13 cellular contexts compared by ENCODE assay signal in the genomic region with DNA sequence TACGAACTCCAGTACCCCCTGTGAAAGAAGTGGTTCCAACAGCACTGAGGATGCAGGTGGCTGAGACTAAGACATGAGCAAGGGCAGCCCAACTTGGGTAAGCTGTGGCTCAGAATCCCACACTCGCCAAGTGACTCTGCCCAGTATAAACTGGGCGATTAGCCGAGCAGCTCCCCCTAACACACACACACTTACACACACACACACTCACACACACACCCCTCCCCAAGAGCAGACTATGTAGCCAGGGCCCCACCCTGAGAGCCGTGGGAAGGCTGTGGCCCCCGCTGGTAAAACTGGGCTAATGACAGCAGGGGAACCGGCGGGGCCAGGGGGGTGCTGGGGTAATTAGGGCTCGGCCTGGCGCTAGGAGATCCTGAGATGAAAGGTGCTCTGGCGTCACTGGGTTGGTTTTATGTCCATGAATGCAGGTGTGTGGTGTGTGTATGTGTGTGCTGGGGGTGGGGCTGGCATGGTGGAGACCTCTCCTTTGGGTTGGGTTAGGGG. TPM values are rescaled to one million over a fixed set of nuclear protein-coding genes. Genes with fewer than 3 reads are reported as not detected.
DNase-seq lines count a peak whose midpoint lies in the region; ATAC-seq and TF ChIP-seq lines count a peak whose summit lies in the region.
"Had no signal": no experiment of that assay in that cellular context is flagged by ENCODE, and none has a peak within 500 bp of the region (broad histone marks: within the 10 kb centered on the region; RNA-seq: fewer than 3 reads in every experiment).

No MANE protein-coding gene starts in this region.

- no peak for TF ChIP-seq EP300 in stomach (IDR thresholded peaks at IDR 0.05)

- peaks cover 32% of the 10 kb centered on the region for H3K4me1 Mint-ChIP-seq in activated T-cell treated with anti-CD3 and anti-CD28 coated beads, Interleukin-2, amount 50 U/mL, for 72 hours (ENCODE audit: low read depth)
- peaks cover 29% of the 10 kb centered on the region for H3K4me1 Mint-ChIP-seq in activated T-helper 1 cell treated with anti-CD3 and anti-CD28 coated beads, Interleukin-12 subunit alpha, Interleukin-12 subunit beta, Interleukin-2, Interleukin-4 antibody, amounts not matched to agents 30 ng/mL and 10 ng/mL and 1 ng/mL, durations not matched to agents 14 hours and 24 hours and 36 hours (ENCODE audit: low read depth)

- H3K36me3 Mint-ChIP-seq in activated T-cell treated with anti-CD3 and anti-CD28 coated beads, Interleukin-2, amount 50 U/mL, for 72 hours (ENCODE audit: insufficient read depth in 2 of 2), result peaks cover 1% of the 10 kb centered on the region in 2 donors
- H3K36me3 Mint-ChIP-seq in activated T-helper 1 cell treated with anti-CD3 and anti-CD28 coated beads, Interleukin-12 subunit alpha, Interleukin-12 subunit beta, Interleukin-2, Interleukin-4 antibody, amounts not matched to agents 30 ng/mL and 10 ng/mL and 1 ng/mL, durations not matched to agents 14 hours and 24 hours and 36 hours (ENCODE audit: low read depth), result no peaks in the 10 kb centered on the region

- TF ChIP-seq CTCF in stomach (IDR thresholded peaks at IDR 0.05), result no peak

- WGBS in stomach, 5 donors, result 39 to 66% (median 48%) methylated on average over 9 to 11 of the region's 11 CpGs

- H3K27me3 ChIP-seq in layer of hippocampus (ENCODE audit: control insufficient read depth, insufficient read depth, low read length), result no peaks in the 10 kb centered on the region
- H3K27me3 ChIP-seq in stomach, result no peaks in the 10 kb centered on the region

- intact Hi-C loops in activated T-helper 1 cell treated with anti-CD3 and anti-CD28 coated beads, Interleukin-12 subunit alpha, Interleukin-12 subunit beta, Interleukin-2, Interleukin-4 antibody, amounts not matched to agents 30 ng/mL and 10 ng/mL and 1 ng/mL, durations not matched to agents 14 hours and 24 hours and 36 hours (cut with micrococcal nuclease), result loop anchor here (1.0 kb wide), 2 partner anchors 7 to 14 kb away; a partner anchor contains a TSS
- intact Hi-C loops in stomach (cut with DNase I; ENCODE audit: low total_unique reads), result no loop called here

- no peaks in the 10 kb centered on the region for H3K9me3 ChIP-seq in stomach

- no peak for TF ChIP-seq POLR2A in stomach (IDR thresholded peaks at IDR 0.05)

- DNase-seq in activated T-cell treated with anti-CD3 and anti-CD28 coated beads, Interleukin-2, amount 50 U/mL, for 72 hours, result no peak
- no peak for DNase-seq in activated T-cell treated with anti-CD3 and anti-CD28 coated beads for 4 hours
- no peak for DNase-seq in activated T-helper 1 cell treated with anti-CD3 and anti-CD28 coated beads, Interleukin-12 subunit alpha, Interleukin-12 subunit beta, Interleukin-2, Interleukin-4 antibody, amounts not matched to agents 30 ng/mL and 10 ng/mL and 1 ng/mL, durations not matched to agents 14 hours and 24 hours and 36 hours (ENCODE audit: low spot score)
- DNase-seq in stomach, result no peak
- no peak for DNase-seq in stimulated activated CD4-positive, alpha-beta T cell treated with anti-CD3 and anti-CD28 coated beads, Interleukin-1b, Interleukin-23, amount 100 ng/mL, for 48 hours
- DNase-seq in NCI-H1092 treated with DMSO at 0.1 percent for 48 hours (lab: John Stamatoyannopoulos, UW), result no peak
- DNase-seq in NCI-H2227 (lab: John Stamatoyannopoulos, UW; ENCODE audit: unreplicated experiment), result no peak
- DNase-seq: activated gamma-delta T cell; NCI-H748 treated with DMSO at 0.1 percent for 48 hours; stimulated activated naive CD4-positive, alpha-beta T cell treated with Interleukin-2 at 50 U/mL for 16 hours; T-helper 9 cell had no signal

- peak overlapping the region; percentile 77 for H3K27ac ChIP-seq in layer of hippocampus (ENCODE audit: low read depth, low read length)
- peak overlapping the region in 3 of 5 donors; percentile 20 to 98 (median 96) for H3K27ac ChIP-seq in stomach
- H3K27ac ChIP-seq: epithelial cell of prostate had no signal

- ATAC-seq in activated T-cell treated with anti-CD3 and anti-CD28 coated beads, Interleukin-2, amount 50 U/mL, for 72 hours (replicated peaks in 1 of 2), result no peak

- H3K36me3 ChIP-seq in stomach, result no peaks in the 10 kb centered on the region

- no peaks in the 10 kb centered on the region for H3K27me3 Mint-ChIP-seq in activated T-cell treated with anti-CD3 and anti-CD28 coated beads, Interleukin-2, amount 50 U/mL, for 72 hours (ENCODE audit: low read depth)
- peaks cover 46% of the 10 kb centered on the region for H3K27me3 Mint-ChIP-seq in activated T-helper 1 cell treated with anti-CD3 and anti-CD28 coated beads, Interleukin-12 subunit alpha, Interleukin-12 subunit beta, Interleukin-2, Interleukin-4 antibody, amounts not matched to agents 30 ng/mL and 10 ng/mL and 1 ng/mL, durations not matched to agents 14 hours and 24 hours and 36 hours (ENCODE audit: insufficient read depth)

- peaks cover 43 to 67% (median 51%) of the 10 kb centered on the region in 4 donors for H3K4me1 ChIP-seq in stomach

- H3K4me3 Mint-ChIP-seq in activated T-cell treated with anti-CD3 and anti-CD28 coated beads, Interleukin-2, amount 50 U/mL, for 72 hours, result peak overlapping the region; percentile 78 to 82
- H3K4me3 Mint-ChIP-seq in activated T-helper 1 cell treated with anti-CD3 and anti-CD28 coated beads, Interleukin-12 subunit alpha, Interleukin-12 subunit beta, Interleukin-2, Interleukin-4 antibody, amounts not matched to agents 30 ng/mL and 10 ng/mL and 1 ng/mL, durations not matched to agents 14 hours and 24 hours and 36 hours, result peak overlapping the region; percentile 86

- peak overlapping the region; percentile 3 for H3K27ac Mint-ChIP-seq in activated T-cell treated with anti-CD3 and anti-CD28 coated beads, Interleukin-2, amount 50 U/mL, for 72 hours
- no peak overlapping the region for H3K27ac Mint-ChIP-seq in activated T-helper 1 cell treated with anti-CD3 and anti-CD28 coated beads, Interleukin-12 subunit alpha, Interleukin-12 subunit beta, Interleukin-2, Interleukin-4 antibody, amounts not matched to agents 30 ng/mL and 10 ng/mL and 1 ng/mL, durations not matched to agents 14 hours and 24 hours and 36 hours

- no peaks in the 10 kb centered on the region for H3K9me3 Mint-ChIP-seq in activated T-cell treated with anti-CD3 and anti-CD28 coated beads, Interleukin-2, amount 50 U/mL, for 72 hours
- no peaks in the 10 kb centered on the region for H3K9me3 Mint-ChIP-seq in activated T-helper 1 cell treated with anti-CD3 and anti-CD28 coated beads, Interleukin-12 subunit alpha, Interleukin-12 subunit beta, Interleukin-2, Interleukin-4 antibody, amounts not matched to agents 30 ng/mL and 10 ng/mL and 1 ng/mL, durations not matched to agents 14 hours and 24 hours and 36 hours

- no peak overlapping the region for H3K4me3 ChIP-seq in stomach

RNA-seq across cellular contexts. Expression of a gene that starts 1.2 kb away (rescaled TPM):
- 10 to 100 TPM; 12.2 to 14.7 TPM for total RNA-seq in activated T-cell treated with anti-CD3 and anti-CD28 coated beads, Interleukin-2, amount 50 U/mL, for 72 hours
- 2.9 and 3.5 TPM in 2 replicates for total RNA-seq in activated T-helper 1 cell treated with anti-CD3 and anti-CD28 coated beads, Interleukin-12 subunit alpha, Interleukin-12 subunit beta, Interleukin-2, Interleukin-4 antibody, amounts not matched to agents 30 ng/mL and 10 ng/mL and 1 ng/mL, durations not matched to agents 14 hours and 24 hours and 36 hours
- 10 to 100 TPM; 21.1 to 52.2 (median 38.4) TPM for total RNA-seq in stomach
- polyA plus RNA-seq in stomach, result 10 to 100 TPM; 21.4 to 37.0 (median 26.4) TPM

RNA-seq across cellular contexts. Expression of a gene that starts 7.4 kb away (rescaled TPM):
- total RNA-seq in activated T-cell treated with anti-CD3 and anti-CD28 coated beads, Interleukin-2, amount 50 U/mL, for 72 hours, result 10 to 100 TPM; 82.6 to 97.0 TPM
- 113 and 120 TPM in 2 replicates for total RNA-seq in activated T-helper 1 cell treated with anti-CD3 and anti-CD28 coated beads, Interleukin-12 subunit alpha, Interleukin-12 subunit beta, Interleukin-2, Interleukin-4 antibody, amounts not matched to agents 30 ng/mL and 10 ng/mL and 1 ng/mL, durations not matched to agents 14 hours and 24 hours and 36 hours
- total RNA-seq in stomach, result 100 to 1,000 TPM in 2 of 5 donors, 10 to 100 TPM in 3; 55.4 to 336 (median 91.6) TPM
- polyA plus RNA-seq in stomach, result 10 to 100 TPM; 24.1 to 49.5 (median 32.7) TPM

RNA-seq across cellular contexts. Expression of a gene that starts 38.8 kb away (rescaled TPM):
- 1 to 10 TPM; 4.5 to 6.3 TPM for total RNA-seq in activated T-cell treated with anti-CD3 and anti-CD28 coated beads, Interleukin-2, amount 50 U/mL, for 72 hours
- total RNA-seq in activated T-helper 1 cell treated with anti-CD3 and anti-CD28 coated beads, Interleukin-12 subunit alpha, Interleukin-12 subunit beta, Interleukin-2, Interleukin-4 antibody, amounts not matched to agents 30 ng/mL and 10 ng/mL and 1 ng/mL, durations not matched to agents 14 hours and 24 hours and 36 hours, result 8.7 and 9.6 TPM in 2 replicates
- total RNA-seq in stomach, result 10 to 100 TPM in 2 of 5 donors, 1 to 10 TPM in 3; 2.8 to 14.9 (median 9.0) TPM
- 10 to 100 TPM in 1 of 3 donors, 1 to 10 TPM in 2; 5.5 to 20.5 (median 9.6) TPM for polyA plus RNA-seq in stomach

RNA-seq across cellular contexts. Expression of a gene that starts 46.3 kb away (rescaled TPM):
- not detected for total RNA-seq in activated T-cell treated with anti-CD3 and anti-CD28 coated beads, Interleukin-2, amount 50 U/mL, for 72 hours
- total RNA-seq in activated T-helper 1 cell treated with anti-CD3 and anti-CD28 coated beads, Interleukin-12 subunit alpha, Interleukin-12 subunit beta, Interleukin-2, Interleukin-4 antibody, amounts not matched to agents 30 ng/mL and 10 ng/mL and 1 ng/mL, durations not matched to agents 14 hours and 24 hours and 36 hours, result not detected in 2 replicates
- 1 to 10 TPM in 2 of 5 donors, under 1 TPM in 1, not detected in 2; 0.55 to 1.7 (median 1.2) TPM for total RNA-seq in stomach
- polyA plus RNA-seq in stomach, result 10 to 100 TPM in 1 of 3 donors, 1 to 10 TPM in 2; 1.4 to 16.2 (median 4.0) TPM
